Comparison of ENCODE assay signal across 10 cellular contexts in genomic region chr17:67575325-67575724, GRCh38.
DNase-seq lines count a peak whose midpoint lies in the region; ATAC-seq and TF ChIP-seq lines count a peak whose summit lies in the region.
"Had no signal": no experiment of that assay in that cellular context is flagged by ENCODE, and none has a peak within 500 bp of the region (broad histone marks: within the 10 kb centered on the region; RNA-seq: fewer than 3 reads in every experiment).

No MANE protein-coding gene starts in this region.

- H3K27me3 ChIP-seq in BE2C: no peaks in the 10 kb centered on the region

- peaks cover 5% of the 10 kb centered on the region for H3K27me3 Mint-ChIP-seq in brain
- H3K27me3 Mint-ChIP-seq in activated CD4-positive, alpha-beta T cell treated with anti-CD3 and anti-CD28 coated beads for 36 hours: no peaks in the 10 kb centered on the region
- H3K27me3 Mint-ChIP-seq: activated naive CD8-positive, alpha-beta T cell had no signal

- H3K4me1 Mint-ChIP-seq in brain: peaks cover 13% of the 10 kb centered on the region
- peaks cover 21% of the 10 kb centered on the region for H3K4me1 Mint-ChIP-seq in activated CD4-positive, alpha-beta T cell treated with anti-CD3 and anti-CD28 coated beads for 36 hours

- H3K27ac Mint-ChIP-seq in brain: peak overlapping the region in 3 of 5 experiments; percentile 21 to 49 (median 43)
- H3K27ac Mint-ChIP-seq in activated CD4-positive, alpha-beta T cell treated with anti-CD3 and anti-CD28 coated beads for 36 hours: no peak overlapping the region
- H3K27ac Mint-ChIP-seq: activated naive CD8-positive, alpha-beta T cell had no signal

- peaks cover 17% of the 10 kb centered on the region for H3K36me3 Mint-ChIP-seq in brain
- H3K36me3 Mint-ChIP-seq in activated CD4-positive, alpha-beta T cell treated with anti-CD3 and anti-CD28 coated beads for 36 hours (ENCODE audit: low read depth): peaks cover 12% of the 10 kb centered on the region

- CTCF ChIA-PET in activated CD4-positive, alpha-beta T cell treated with anti-CD3 and anti-CD28 coated beads for 36 hours (lab: Charles Lee): interaction anchor here (0.7 kb wide), 1 partner anchor 226 kb away, joined by 3 read pairs; no protein-coding TSS in a partner anchor

- H3K36me3 ChIP-seq in BE2C: no peaks in the 10 kb centered on the region

- no peak overlapping the region for H3K4me3 ChIP-seq in BE2C (ENCODE audit: low read depth, low read length)

- H3K4me1 ChIP-seq in BE2C: peaks cover 17% of the 10 kb centered on the region

- H3K9me3 ChIP-seq in BE2C: no peaks in the 10 kb centered on the region

- intact Hi-C loops in activated CD4-positive, alpha-beta T cell treated with anti-CD3 and anti-CD28 coated beads for 36 hours (cut with DNase I, micrococcal nuclease): no loop called here

- POLR2A ChIA-PET in activated CD4-positive, alpha-beta T cell treated with anti-CD3 and anti-CD28 coated beads for 36 hours (lab: Charles Lee): no interaction called here

- H3K4me3 Mint-ChIP-seq in brain: no peak overlapping the region
- H3K4me3 Mint-ChIP-seq in activated CD4-positive, alpha-beta T cell treated with anti-CD3 and anti-CD28 coated beads for 36 hours: no peak overlapping the region
- H3K4me3 Mint-ChIP-seq: activated naive CD8-positive, alpha-beta T cell had no signal

- ATAC-seq in GM18909 (IDR thresholded peaks at IDR 0.05; ENCODE audit: poor library complexity, unreplicated experiment) (peak; percentile 52), GM21723 (IDR thresholded peaks at IDR 0.05; ENCODE audit: unreplicated experiment) (no peak), GM21423 (IDR thresholded peaks at IDR 0.05; ENCODE audit: unreplicated experiment) (no peak)
- no peak for ATAC-seq in activated CD4-positive, alpha-beta T cell treated with anti-CD3 and anti-CD28 coated beads for 36 hours

- no peak for DNase-seq in BE2C
- peak; percentile 40 for DNase-seq in NCI-H1417 treated with DMSO at 0.1 percent for 48 hours (lab: John Stamatoyannopoulos, UW)
- DNase-seq in activated gamma-delta T cell (lab: John Stamatoyannopoulos, UW): no peak
- no peak for DNase-seq in activated CD4-positive, alpha-beta T cell treated with anti-CD3 and anti-CD28 coated beads for 36 hours
- DNase-seq: T-helper 1 cell had no signal

- TF ChIP-seq CTCF in BE2C (IDR thresholded peaks at IDR 0.05; ENCODE audit: low read depth, low read length) (peak; percentile 22; the same call in 1 of the 2 replicates), brain (conservative IDR thresholded peaks at IDR 0.05) (no peak)

- H3K9me3 Mint-ChIP-seq in brain: no peaks in the 10 kb centered on the region
- H3K9me3 Mint-ChIP-seq in activated CD4-positive, alpha-beta T cell treated with anti-CD3 and anti-CD28 coated beads for 36 hours (ENCODE audit: low read depth): no peaks in the 10 kb centered on the region
